10 cellular contexts compared by ENCODE assay signal in genomic region chr6:41976794-41977484, GRCh38. TPM values are rescaled to one million over a fixed set of nuclear protein-coding genes. Genes with fewer than 3 reads are reported as not detected.
A peak's percentile ranks its signal among the peaks of the same experiment; 100 is the strongest.
DNase-seq lines count a peak whose midpoint lies in the region; ATAC-seq and TF ChIP-seq lines count a peak whose summit lies in the region.
"Had no signal": no experiment of that assay in that cellular context is flagged by ENCODE, and none has a peak within 500 bp of the region (broad histone marks: within the 10 kb centered on the region; RNA-seq: fewer than 3 reads in every experiment).

No MANE protein-coding gene starts in this region.

- TF ChIP-seq POLR2A in ovary (IDR thresholded peaks at IDR 0.05), result no peak

- WGBS in ovary, 3 donors, result 65 to 70% (median 70%) methylated on average over 9 of the region's 9 CpGs

- intact Hi-C loops in ovary (cut with DNase I), result no loop called here

- no peaks in the 10 kb centered on the region for H3K36me3 ChIP-seq in ovary

- TF ChIP-seq CTCF in GM13976 (IDR thresholded peaks at IDR 0.05; ENCODE audit: borderline replicate concordance, control extremely low read depth, extremely low read depth, insufficient read depth, missing control alignments) (no peak), ovary (IDR thresholded peaks at IDR 0.05) (no peak)

- no peak overlapping the region for H3K27ac ChIP-seq in ovary

- peaks cover 4% of the 10 kb centered on the region for H3K4me1 ChIP-seq in ovary (ENCODE audit: insufficient read depth)

- H3K4me3 ChIP-seq in ovary, result no peak overlapping the region

- TF ChIP-seq EP300 in ovary (IDR thresholded peaks at IDR 0.05), result no peak

- no peaks in the 10 kb centered on the region for H3K27me3 ChIP-seq in ovary

- no peak for ATAC-seq in HG03521 (IDR thresholded peaks at IDR 0.05; ENCODE audit: unreplicated experiment)
- ATAC-seq: sciatic nerve had no signal

- in situ Hi-C loops in GM13976 (cut with MboI; ENCODE audit: low sequenced_read_pairs, unreplicated experiment), result no loop called here

- H3K9me3 ChIP-seq in ovary, result no peaks in the 10 kb centered on the region

- DNase-seq in A172 (ENCODE audit: low spot score) (peak; percentile 41), GM13976 (ENCODE audit: low spot score) (peak; percentile 37), germinal center (ENCODE audit: low spot score) (peak; percentile 43), SK-N-DZ (ENCODE audit: low spot score) (no peak), HuH-7 (ENCODE audit: low spot score) (no peak), ovary (no peak)
- peak; percentile 59 for DNase-seq in activated CD8-positive, alpha-beta memory T cell treated with anti-CD3 and anti-CD28 coated beads, Interleukin-2, amount 50 U/mL, for 48 hours
- DNase-seq: amygdala had no signal

RNA-seq across cellular contexts. Expression of gene CCND3, which starts 35.3 kb away (rescaled TPM):
- total RNA-seq in A172 (2014; rRNA removed; shearing (Covaris generic)), result 46.6 and 51.7 TPM in 2 replicates
- polyA plus RNA-seq in SK-N-DZ (2014; cell fraction: cytosol; rRNA removed), result 27.2 and 32.7 TPM in 2 replicates
- 23.1 and 30.9 TPM in 2 replicates for polyA plus RNA-seq in SK-N-DZ (2014; cell fraction: nucleus; rRNA removed)
- 100 to 1,000 TPM in 1 of 7 donors, 10 to 100 TPM in 6; 22.7 to 217 (median 58.4) TPM for total RNA-seq in ovary
- polyA plus RNA-seq in ovary, result 10 to 100 TPM; 23.9 to 52.8 TPM

RNA-seq across cellular contexts. Expression of gene BYSL, which starts 55.6 kb away (rescaled TPM):
- total RNA-seq in A172 (2014; rRNA removed; shearing (Covaris generic)), result 14.1 and 17.5 TPM in 2 replicates
- 25.3 and 30.9 TPM in 2 replicates for polyA plus RNA-seq in SK-N-DZ (2014; cell fraction: cytosol; rRNA removed)
- polyA plus RNA-seq in SK-N-DZ (2014; cell fraction: nucleus; rRNA removed), result 25.6 and 34.4 TPM in 2 replicates
- 10 to 100 TPM in 5 of 7 donors, 1 to 10 TPM in 2; 4.8 to 29.2 (median 14.8) TPM for total RNA-seq in ovary
- polyA plus RNA-seq in ovary, result 1 to 10 TPM; 8.5 TPM

RNA-seq across cellular contexts. Expression of gene MED20, which starts 56.0 kb away (rescaled TPM):
- total RNA-seq in A172 (2014; rRNA removed; shearing (Covaris generic)), result 31.1 and 32.0 TPM in 2 replicates
- polyA plus RNA-seq in SK-N-DZ (2014; cell fraction: cytosol; rRNA removed), result 39.9 and 40.5 TPM in 2 replicates
- polyA plus RNA-seq in SK-N-DZ (2014; cell fraction: nucleus; rRNA removed), result 13.4 and 20.6 TPM in 2 replicates
- total RNA-seq in ovary, result 10 to 100 TPM in 5 of 7 donors, 1 to 10 TPM in 2; 8.4 to 20.0 (median 13.1) TPM
- polyA plus RNA-seq in ovary, result 10 to 100 TPM in 1 of 2 donors, 1 to 10 TPM in 1; 7.2 to 15.1 TPM

Comparison
In these comparisons a context has a peak if more than half of its experiments do, and no peak if none do; other contexts are left out.
1. DNase-seq: peak in A172 (single experiment), GM13976 (single experiment), activated CD8-positive, alpha-beta memory T cell treated with anti-CD3 and anti-CD28 coated beads, Interleukin-2, amount 50 U/mL, for 48 hours (single experiment) and germinal center (single experiment); none in SK-N-DZ (single experiment), HuH-7 (single experiment) and ovary (0 of 5).